In genomic region chr1:39213511-39214002, GRCh38 we compare ENCODE assay signal across 9 cellular contexts. TPM values are rescaled to one million over a fixed set of nuclear protein-coding genes. Genes with fewer than 3 reads are reported as not detected.
DNase-seq lines count a peak whose midpoint lies in the region; ATAC-seq and TF ChIP-seq lines count a peak whose summit lies in the region.
"Had no signal": no experiment of that assay in that cellular context is flagged by ENCODE, and none has a peak within 500 bp of the region (broad histone marks: within the 10 kb centered on the region; RNA-seq: fewer than 3 reads in every experiment).

No MANE protein-coding gene starts in this region.

- H3T11ph ChIP-seq in H9 (ENCODE audit: low read length), result no peak overlapping the region

- no peak overlapping the region for H2BK20ac ChIP-seq in H9 (ENCODE audit: low read depth, low read length, poor library complexity, severe bottlenecking)

- no peak overlapping the region for H2AK5ac ChIP-seq in H9 (ENCODE audit: insufficient read length, low read length)

- CTCF ChIA-PET in activated CD4-positive, alpha-beta memory T cell treated with anti-CD3 and anti-CD28 coated beads for 36 hours (lab: Charles Lee), result interaction anchor here (1.1 to 8.1 kb wide), 4 partner anchors 9 to 44 kb away, joined by 4 to 59 read pairs (median 34); no protein-coding TSS in a partner anchor

- peak overlapping the region in 2 of 3 experiments; percentile 50 to 69; a peak in 5 of 7 replicates for H3K27ac Mint-ChIP-seq in H9
- peak overlapping the region; percentile 88 for H3K27ac Mint-ChIP-seq in activated CD4-positive, alpha-beta memory T cell treated with anti-CD3 and anti-CD28 coated beads for 36 hours
- H3K27ac Mint-ChIP-seq in stimulated activated effector memory CD8-positive, alpha-beta T cell treated with anti-CD3 and anti-CD28 coated beads, Interleukin-12 subunit alpha, Interleukin-12 subunit beta, amount 100 ng/mL, for 72 hours, result peak overlapping the region; percentile 87

- no peak overlapping the region for H2BK5ac ChIP-seq in H9 (ENCODE audit: insufficient read length, low read length)

- H3K36me3 Mint-ChIP-seq in H9 (ENCODE audit: insufficient read depth in 1 of 3, low read depth in 3 of 3), result no peaks in the 10 kb centered on the region
- H3K36me3 Mint-ChIP-seq in activated CD4-positive, alpha-beta memory T cell treated with anti-CD3 and anti-CD28 coated beads for 36 hours, result peaks cover 25% of the 10 kb centered on the region
- peaks cover 39% of the 10 kb centered on the region for H3K36me3 Mint-ChIP-seq in stimulated activated effector memory CD8-positive, alpha-beta T cell treated with anti-CD3 and anti-CD28 coated beads, Interleukin-12 subunit alpha, Interleukin-12 subunit beta, amount 100 ng/mL, for 72 hours

- H4K8ac ChIP-seq in H9 (replicated peaks; ENCODE audit: insufficient read length, low read depth, low read length), result no peak overlapping the region

- no peak overlapping the region for H4K91ac ChIP-seq in H9 (ENCODE audit: insufficient read length, low read depth, low read length)

- POLR2A ChIA-PET in activated CD4-positive, alpha-beta memory T cell treated with anti-CD3 and anti-CD28 coated beads for 36 hours (lab: Charles Lee), result interaction anchor here (7.4 kb wide), 1 partner anchor 8 kb away, joined by 93 read pairs; the partner anchor contains the start of gene MACF1

- H3K79me2 ChIP-seq in H9 (ENCODE audit: insufficient read depth, low read length), result peaks cover 25% of the 10 kb centered on the region; the same call in 1 of the 2 replicates

- H3K23me2 ChIP-seq in H9 (ENCODE audit: insufficient read length, low read depth, low read length, poor library complexity, severe bottlenecking), result no peaks in the 10 kb centered on the region

- H4K20me1 ChIP-seq in H9 (ENCODE audit: control insufficient read depth, insufficient read depth, insufficient read length), result no peaks in the 10 kb centered on the region

- H3K27me3 ChIP-seq in H9 (ENCODE audit: insufficient read depth, low read length) (no peaks in the 10 kb centered on the region), right cardiac atrium (ENCODE audit: control insufficient read depth, insufficient read depth) (no peaks in the 10 kb centered on the region)

- H3K79me1 ChIP-seq in H9 (ENCODE audit: insufficient read depth, low read depth, low read length, poor library complexity, severe bottlenecking), result peaks cover 6% of the 10 kb centered on the region

- no peak overlapping the region for H2BK120ac ChIP-seq in H9 (ENCODE audit: low read depth, low read length, poor library complexity, severe bottlenecking)

- no peak overlapping the region for H4K5ac ChIP-seq in H9 (ENCODE audit: insufficient read length, low read depth, low read length)

- H2BK15ac ChIP-seq in H9 (ENCODE audit: low read depth, low read length), result no peak overlapping the region

- H2AFZ ChIP-seq in H9 (ENCODE audit: low read length), result no peak overlapping the region

- peaks cover 34 to 38% of the 10 kb centered on the region in 2 experiments for H3K4me1 Mint-ChIP-seq in H9
- H3K4me1 Mint-ChIP-seq in activated CD4-positive, alpha-beta memory T cell treated with anti-CD3 and anti-CD28 coated beads for 36 hours (ENCODE audit: low read depth), result peaks cover 49% of the 10 kb centered on the region
- H3K4me1 Mint-ChIP-seq in stimulated activated effector memory CD8-positive, alpha-beta T cell treated with anti-CD3 and anti-CD28 coated beads, Interleukin-12 subunit alpha, Interleukin-12 subunit beta, amount 100 ng/mL, for 72 hours, result peaks cover 41% of the 10 kb centered on the region

- intact Hi-C loops in activated CD4-positive, alpha-beta memory T cell treated with anti-CD3 and anti-CD28 coated beads for 36 hours (cut with micrococcal nuclease), result no loop called here
- intact Hi-C loops in right cardiac atrium (cut with DNase I), result no loop called here

- H3K4me3 Mint-ChIP-seq in H9, result no peak overlapping the region
- H3K4me3 Mint-ChIP-seq in activated CD4-positive, alpha-beta memory T cell treated with anti-CD3 and anti-CD28 coated beads for 36 hours, result no peak overlapping the region
- H3K4me3 Mint-ChIP-seq in stimulated activated effector memory CD8-positive, alpha-beta T cell treated with anti-CD3 and anti-CD28 coated beads, Interleukin-12 subunit alpha, Interleukin-12 subunit beta, amount 100 ng/mL, for 72 hours, result no peak overlapping the region

- no peak overlapping the region for H3K4me3 ChIP-seq in right cardiac atrium (ENCODE audit: low read length)

- no peaks in the 10 kb centered on the region for H3K9me3 Mint-ChIP-seq in H9
- peaks cover 4% of the 10 kb centered on the region for H3K9me3 Mint-ChIP-seq in activated CD4-positive, alpha-beta memory T cell treated with anti-CD3 and anti-CD28 coated beads for 36 hours
- H3K9me3 Mint-ChIP-seq in stimulated activated effector memory CD8-positive, alpha-beta T cell treated with anti-CD3 and anti-CD28 coated beads, Interleukin-12 subunit alpha, Interleukin-12 subunit beta, amount 100 ng/mL, for 72 hours, result no peaks in the 10 kb centered on the region

- no peak overlapping the region for H3K56ac ChIP-seq in H9 (ENCODE audit: insufficient read length, low read depth, low read length)

- H3K18ac ChIP-seq in H9 (ENCODE audit: insufficient read length, low read depth, low read length), result no peak overlapping the region

- no peak overlapping the region for H3K9ac ChIP-seq in H9 (ENCODE audit: extremely low read depth, insufficient read length, low read length)

- no peak overlapping the region for H3K14ac ChIP-seq in H9 (ENCODE audit: insufficient read depth, low read length)

- DNase-seq in H9 (no peak), right cardiac atrium (no peak), GM19238 (ENCODE audit: insufficient read length, low spot score) (no peak), GM13977 (ENCODE audit: low spot score) (no peak), amygdala (lab: John Stamatoyannopoulos, UW) (no peak)
- no peak for DNase-seq in activated CD4-positive, alpha-beta memory T cell treated with anti-CD3 and anti-CD28 coated beads for 36 hours
- no peak for DNase-seq in stimulated activated effector memory CD8-positive, alpha-beta T cell treated with anti-CD3 and anti-CD28 coated beads, Interleukin-12 subunit alpha, Interleukin-12 subunit beta, amount 100 ng/mL, for 72 hours (ENCODE audit: low spot score in 2 of 2)
- DNase-seq: Karpas-422 had no signal

- no peak for TF ChIP-seq CTCF in H9 (conservative IDR thresholded peaks at IDR 0.05)
- TF ChIP-seq CTCF in GM13977 (IDR thresholded peaks at IDR 0.05; ENCODE audit: extremely low read depth, insufficient read depth, missing control alignments), result no peak

- no peak overlapping the region for H3K4me2 ChIP-seq in H9 (ENCODE audit: insufficient read depth, insufficient read length, low read length)

- H3K4me1 ChIP-seq in H9 (ENCODE audit: insufficient read depth, low read length) (peaks cover 20% of the 10 kb centered on the region; the same call in 1 of the 2 replicates), right cardiac atrium (ENCODE audit: control insufficient read depth, insufficient read depth, low read length) (peaks cover 20% of the 10 kb centered on the region)

- H3K9me3 ChIP-seq in H9 (ENCODE audit: control insufficient read depth, low read depth, low read length) (no peaks in the 10 kb centered on the region), right cardiac atrium (ENCODE audit: control insufficient read depth, low read length) (no peaks in the 10 kb centered on the region)

- in situ Hi-C loops in GM13977 (cut with MboI; ENCODE audit: low pct_unique_long_range_greater_than_20kb, low sequenced_read_pairs, unreplicated experiment), result no loop called here

- H3K4ac ChIP-seq in H9 (ENCODE audit: low read depth, low read length), result no peak overlapping the region

- peak in 1 of 2 donors; percentile 4 for ATAC-seq in right cardiac atrium
- no peak for ATAC-seq in stimulated activated effector memory CD8-positive, alpha-beta T cell treated with anti-CD3 and anti-CD28 coated beads, Interleukin-12 subunit alpha, Interleukin-12 subunit beta, amount 100 ng/mL, for 72 hours
- ATAC-seq in HG02623 (IDR thresholded peaks at IDR 0.05; ENCODE audit: unreplicated experiment), result no peak

- no peak overlapping the region for H3K23ac ChIP-seq in H9 (ENCODE audit: insufficient read length, low read depth, low read length)

- no peak overlapping the region for H2BK12ac ChIP-seq in H9 (ENCODE audit: insufficient read length, low read depth, low read length)

- H3K27ac ChIP-seq in H9 (ENCODE audit: insufficient read length, low read depth, low read length) (no peak overlapping the region), right cardiac atrium (ENCODE audit: low read length) (peak overlapping the region; percentile 88)

- H3K27me3 Mint-ChIP-seq in H9 (ENCODE audit: low read depth), result no peaks in the 10 kb centered on the region
- no peaks in the 10 kb centered on the region for H3K27me3 Mint-ChIP-seq in activated CD4-positive, alpha-beta memory T cell treated with anti-CD3 and anti-CD28 coated beads for 36 hours

- no CpG with 5 or more reads among the region's 7 CpGs for WGBS in H9 (ENCODE audit: extremely low coverage, insufficient read length, low lambda C conversion rate)
- WGBS in right cardiac atrium, result 55% methylated on average over 7 of the region's 7 CpGs

RNA-seq across cellular contexts. Expression of gene MACF1, which starts 9.1 kb away (rescaled TPM):
- total RNA-seq in H9 (2021) (172 and 190 TPM in 2 replicates), right cardiac atrium (100 to 1,000 TPM; 294 to 359 (median 326) TPM)
- total RNA-seq in activated CD4-positive, alpha-beta memory T cell treated with anti-CD3 and anti-CD28 coated beads for 36 hours, result 100 to 1,000 TPM; 239 to 240 TPM
- 145 TPM for polyA plus RNA-seq in right cardiac atrium
